In the genomic region with DNA sequence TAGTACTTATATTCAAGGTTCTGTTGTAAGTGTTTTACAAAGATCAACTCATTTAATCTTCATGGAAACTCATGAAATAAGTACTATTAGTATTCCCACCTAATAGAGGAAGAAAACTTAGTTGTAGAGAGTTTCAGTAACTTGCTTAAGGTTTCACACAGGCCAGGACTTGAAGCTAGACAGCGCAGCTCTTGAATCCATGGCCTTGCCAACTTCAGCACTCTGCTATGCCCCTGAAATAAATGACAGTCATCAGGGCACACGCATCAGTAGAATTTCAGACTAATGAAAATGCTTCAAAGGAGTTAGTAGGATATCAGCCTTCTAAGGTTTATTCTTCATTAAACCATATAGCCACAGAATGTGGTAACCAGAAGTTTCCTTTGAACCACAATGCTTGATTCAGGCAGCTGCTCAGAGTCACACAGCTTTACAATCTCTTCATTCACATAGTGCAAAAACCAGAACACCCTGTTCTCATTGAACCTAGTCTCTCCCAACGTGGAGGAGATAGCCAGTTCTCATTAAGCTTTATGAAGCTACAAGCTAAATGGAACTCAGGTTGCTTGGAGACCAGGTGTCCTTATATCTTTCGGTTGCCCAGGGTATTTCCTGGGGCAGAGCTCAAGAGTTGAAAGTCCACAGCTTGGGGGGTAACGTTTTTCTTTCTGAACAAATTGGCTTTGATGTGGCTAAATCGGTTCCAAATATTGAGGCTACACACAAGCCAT, we compare ENCODE assay signal across 1 cellular context.
TF ChIP-seq lines count a peak whose summit lies in the region.

No MANE protein-coding gene starts in this region.

TF ChIP-seq in GM12878, 131 proteins besides CTCF, POLR2A, EP300 and RAD21 (continued from another document and continues in another):
- TF ChIP-seq SIN3A (IDR thresholded peaks at IDR 0.05; ENCODE audit: low read depth, low read length) (no peak), TBL1XR1 (IDR thresholded peaks at IDR 0.05; ENCODE audit: low read depth, low read length) (no peak), YY1 (IDR thresholded peaks at IDR 0.05; ENCODE audit: low read depth, low read length) (no peak), CBFB (IDR thresholded peaks at IDR 0.05; ENCODE audit: low read depth) (peak; percentile 52; the same call in 1 of the 2 replicates), HCFC1 (IDR thresholded peaks at IDR 0.05; ENCODE audit: low read length) (no peak), ATF7 (IDR thresholded peaks at IDR 0.05; ENCODE audit: low read depth) (peak; percentile 56; the same call in 1 of the 2 replicates), SRF (IDR thresholded peaks at IDR 0.05; ENCODE audit: low read depth in 2 of 2, low read length in 2 of 2) (no peak), FOS (IDR thresholded peaks at IDR 0.05; ENCODE audit: borderline replicate concordance, extremely low read depth, insufficient read length) (no peak), SMARCA5 (IDR thresholded peaks at IDR 0.05) (peak; percentile 23; the same call in 1 of the 2 replicates), BMI1 (IDR thresholded peaks at IDR 0.05; ENCODE audit: borderline replicate concordance) (peak; percentile 89), TARDBP (IDR thresholded peaks at IDR 0.05; ENCODE audit: borderline replicate concordance) (no peak), GABPA (IDR thresholded peaks at IDR 0.05; ENCODE audit: low read depth) (no peak), SMAD1 (IDR thresholded peaks at IDR 0.05; ENCODE audit: low read depth, partially characterized antibody) (no peak), PBX3 (IDR thresholded peaks at IDR 0.05; ENCODE audit: insufficient replicate concordance, low read depth, low read length) (no peak), ESRRA (IDR thresholded peaks at IDR 0.05; ENCODE audit: low read length) (no peak), MYB (IDR thresholded peaks at IDR 0.05; ENCODE audit: borderline replicate concordance, low read depth, low read length) (no peak), NR2F1 (conservative IDR thresholded peaks at IDR 0.05) (peak; percentile 80; the same call in 1 of the 2 replicates), CBX5 (IDR thresholded peaks at IDR 0.05; ENCODE audit: low read depth) (no peak), ZNF592 (IDR thresholded peaks at IDR 0.05) (no peak), IKZF2 (IDR thresholded peaks at IDR 0.05) (peak; percentile 92 to 94), HDAC2 (IDR thresholded peaks at IDR 0.05) (no peak), STAT1 (conservative IDR thresholded peaks at IDR 0.05) (no peak), ZNF622 (IDR thresholded peaks at IDR 0.05) (no peak), NKRF (conservative IDR thresholded peaks at IDR 0.05) (no peak), IRF4 (IDR thresholded peaks at IDR 0.05; ENCODE audit: low read depth, low read length) (no peak), NFIC (IDR thresholded peaks at IDR 0.05; ENCODE audit: low read depth, low read length) (peak; percentile 33; the same call in 1 of the 2 replicates), ZNF687 (IDR thresholded peaks at IDR 0.05) (0 out of 2 replicates have a peak, but pooled peaks have one; percentile 28), WRNIP1 (IDR thresholded peaks at IDR 0.05; ENCODE audit: borderline replicate concordance, low read depth, low read length) (no peak), ZNF24 (IDR thresholded peaks at IDR 0.05) (no peak), NFYA (IDR thresholded peaks at IDR 0.05; ENCODE audit: borderline replicate concordance, low read depth, low read length) (no peak), ZZZ3 (IDR thresholded peaks at IDR 0.05; ENCODE audit: control insufficient read depth, insufficient read length, low read depth) (no peak), REST (IDR thresholded peaks at IDR 0.05; ENCODE audit: low read depth, low read length) (no peak), RFX5 (IDR thresholded peaks at IDR 0.05; ENCODE audit: low read depth, low read length) (no peak), ZNF217 (IDR thresholded peaks at IDR 0.05) (0 out of 2 replicates have a peak, but pooled peaks have one; percentile 10), MAX (IDR thresholded peaks at IDR 0.05; ENCODE audit: low read depth, low read length) (no peak), IKZF1 (conservative IDR thresholded peaks at IDR 0.05) (peak; percentile 94), CBX3 (IDR thresholded peaks at IDR 0.05; ENCODE audit: borderline replicate concordance, low read depth) (no peak), SREBF1 (IDR thresholded peaks at IDR 0.05; ENCODE audit: low read length) (no peak), BRCA1 (IDR thresholded peaks at IDR 0.05; ENCODE audit: low read depth, low read length) (no peak), EED (IDR thresholded peaks at IDR 0.05; ENCODE audit: low read depth) (peak; percentile 72), POU2F2 (IDR thresholded peaks at IDR 0.05; ENCODE audit: borderline replicate concordance, low read depth, low read length) (no peak), TCF7 (IDR thresholded peaks at IDR 0.05; ENCODE audit: borderline replicate concordance) (peak; percentile 97)
- TF ChIP-seq, protein P1, sequence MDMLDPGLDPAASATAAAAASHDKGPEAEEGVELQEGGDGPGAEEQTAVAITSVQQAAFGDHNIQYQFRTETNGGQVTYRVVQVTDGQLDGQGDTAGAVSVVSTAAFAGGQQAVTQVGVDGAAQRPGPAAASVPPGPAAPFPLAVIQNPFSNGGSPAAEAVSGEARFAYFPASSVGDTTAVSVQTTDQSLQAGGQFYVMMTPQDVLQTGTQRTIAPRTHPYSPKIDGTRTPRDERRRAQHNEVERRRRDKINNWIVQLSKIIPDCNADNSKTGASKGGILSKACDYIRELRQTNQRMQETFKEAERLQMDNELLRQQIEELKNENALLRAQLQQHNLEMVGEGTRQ (IDR thresholded peaks at IDR 0.05; ENCODE audit: borderline replicate concordance, low read depth, low read length), result no peak
- TF ChIP-seq, protein P2, sequence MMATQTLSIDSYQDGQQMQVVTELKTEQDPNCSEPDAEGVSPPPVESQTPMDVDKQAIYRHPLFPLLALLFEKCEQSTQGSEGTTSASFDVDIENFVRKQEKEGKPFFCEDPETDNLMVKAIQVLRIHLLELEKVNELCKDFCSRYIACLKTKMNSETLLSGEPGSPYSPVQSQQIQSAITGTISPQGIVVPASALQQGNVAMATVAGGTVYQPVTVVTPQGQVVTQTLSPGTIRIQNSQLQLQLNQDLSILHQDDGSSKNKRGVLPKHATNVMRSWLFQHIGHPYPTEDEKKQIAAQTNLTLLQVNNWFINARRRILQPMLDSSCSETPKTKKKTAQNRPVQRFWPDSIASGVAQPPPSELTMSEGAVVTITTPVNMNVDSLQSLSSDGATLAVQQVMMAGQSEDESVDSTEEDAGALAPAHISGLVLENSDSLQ (IDR thresholded peaks at IDR 0.05), result no peak
